10 cellular contexts compared by ENCODE assay signal in the genomic region with DNA sequence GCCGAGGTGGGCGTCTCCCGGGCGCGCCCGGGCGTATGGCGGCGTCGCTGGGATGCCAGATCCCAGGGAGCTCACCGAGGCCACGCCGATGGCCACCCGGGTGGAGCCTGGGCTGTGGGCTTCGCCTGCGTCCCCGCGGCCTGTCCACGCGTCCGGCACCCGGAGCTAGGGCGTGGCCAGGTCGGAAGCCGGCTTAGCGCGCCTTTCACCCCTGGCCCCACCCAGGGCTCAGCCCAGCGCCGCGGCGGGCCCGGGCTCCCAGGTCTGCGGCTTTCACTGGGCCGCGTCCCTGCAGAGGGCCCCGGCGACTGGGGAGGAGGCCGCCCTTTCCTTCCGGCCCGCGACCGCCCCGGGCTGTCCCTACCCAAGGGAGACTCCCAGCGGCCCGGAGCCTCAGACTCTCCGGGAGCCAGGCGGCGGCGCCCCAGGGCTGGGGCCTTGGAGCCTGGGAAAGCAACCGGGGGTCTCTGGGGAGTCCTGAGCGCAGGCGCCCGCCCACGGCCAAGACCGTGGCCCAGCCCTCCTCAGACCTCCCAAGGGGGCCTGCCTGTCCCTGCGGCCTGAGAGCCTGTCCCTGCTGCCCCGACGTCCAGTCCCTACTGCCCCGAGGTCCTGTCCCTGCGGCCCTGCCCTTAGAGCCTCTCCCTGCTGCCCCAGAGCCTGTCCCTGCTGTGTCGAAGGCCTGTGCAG. TPM values are rescaled to one million over a fixed set of nuclear protein-coding genes. Genes with fewer than 3 reads are reported as not detected.
A peak's percentile ranks its signal among the peaks of the same experiment; 100 is the strongest.
DNase-seq lines count a peak whose midpoint lies in the region; ATAC-seq, FAIRE-seq and TF ChIP-seq lines count a peak whose summit lies in the region.
"Had no signal": no experiment of that assay in that cellular context is flagged by ENCODE, and none has a peak within 500 bp of the region (broad histone marks: within the 10 kb centered on the region; RNA-seq: fewer than 3 reads in every experiment).

No MANE protein-coding gene starts in this region.

- peaks cover 22% of the 10 kb centered on the region for H3K27me3 ChIP-seq in GM23338 (ENCODE audit: insufficient read depth)
- H3K27me3 ChIP-seq in K562 (ENCODE audit: control insufficient read depth in 2 of 2, insufficient read depth in 2 of 2, low read length in 2 of 2), result peaks cover 3 to 29% of the 10 kb centered on the region in 2 experiments; a peak in 2 of 5 replicates
- H3K27me3 ChIP-seq in neuronal stem cell (ENCODE audit: control insufficient read depth in 3 of 3, insufficient read depth in 3 of 3, low read depth in 1 of 3, low read length in 3 of 3), result no peaks in the 10 kb centered on the region

- H3K9me2 ChIP-seq in GM23338 (ENCODE audit: insufficient read depth), result no peaks in the 10 kb centered on the region

- H3K79me1 ChIP-seq in neuronal stem cell (ENCODE audit: low read depth, low read length), result no peaks in the 10 kb centered on the region

- no peaks in the 10 kb centered on the region for H3K9me1 ChIP-seq in K562 (ENCODE audit: control insufficient read depth, insufficient read depth, low read length)

- peaks cover 3% of the 10 kb centered on the region; the same call in 1 of the 2 replicates for H3K36me3 ChIP-seq in GM23338 (ENCODE audit: insufficient read depth)
- no peaks in the 10 kb centered on the region for H3K36me3 ChIP-seq in K562 (ENCODE audit: control insufficient read depth, insufficient read depth, low read length)
- no peaks in the 10 kb centered on the region for H3K36me3 ChIP-seq in neuronal stem cell (replicated peaks in 1 of 2; ENCODE audit: control insufficient read depth in 2 of 2, insufficient read depth in 2 of 2, low read length in 2 of 2)

- H3K4me2 ChIP-seq in GM23338 (peak overlapping the region; percentile 88), K562 (ENCODE audit: insufficient read depth, low read length) (no peak overlapping the region), neuronal stem cell (ENCODE audit: insufficient read depth, low read length, poor library complexity, severe bottlenecking) (no peak overlapping the region)

- H3K36me3 Mint-ChIP-seq in GM23338 (ENCODE audit: low read depth), result no peaks in the 10 kb centered on the region

- DNase-seq in ELF-1 (ENCODE audit: low read depth, low spot score) (peak; percentile 50), GM23338 (ENCODE audit: low spot score) (peak; percentile 50), K562 (ENCODE audit: extremely low read depth in 1 of 4, low spot score in 3 of 4) (peak in 2 of 4 experiments; percentile 25 to 34), neuronal stem cell (ENCODE audit: low spot score) (no peak), NCI-H524 treated with DMSO at 0.1 percent for 48 hours (lab: John Stamatoyannopoulos, UW) (no peak), DMS114 treated with DMSO at 0.1 percent for 48 hours (lab: John Stamatoyannopoulos, UW; ENCODE audit: unreplicated experiment) (no peak), COLO829 (ENCODE audit: low spot score) (no peak), anterior cingulate cortex (lab: John Stamatoyannopoulos, UW) (no peak)
- DNase-seq: NCI-H446 had no signal

- no peaks in the 10 kb centered on the region for H3K4me1 ChIP-seq in GM23338 (ENCODE audit: insufficient read depth)
- H3K4me1 ChIP-seq in K562 (replicated peaks in 1 of 2; ENCODE audit: control insufficient read depth in 2 of 2, insufficient read depth in 2 of 2, low read length in 2 of 2), result peaks cover 0 to 16% of the 10 kb centered on the region in 2 experiments; a peak in 3 of 5 replicates
- H3K4me1 ChIP-seq in neuronal stem cell (ENCODE audit: control insufficient read depth in 2 of 2, insufficient read depth in 1 of 2, low read depth in 1 of 2, low read length in 2 of 2), result no peaks in the 10 kb centered on the region

- intact Hi-C loops in K562 (cut with micrococcal nuclease), result no loop called here

- H2AK5ac ChIP-seq in neuronal stem cell (ENCODE audit: low read depth, low read length), result peak overlapping the region; percentile 82

- H3K23ac ChIP-seq in neuronal stem cell (ENCODE audit: low read depth, low read length, poor library complexity), result no peak overlapping the region

- in situ Hi-C loops in K562 (cut with MboI), result loop anchor here (10.0 kb wide), 1 partner anchor 156 kb away; no protein-coding TSS in a partner anchor

- H3K79me2 ChIP-seq in GM23338 (replicated peaks; ENCODE audit: insufficient read depth) (no peaks in the 10 kb centered on the region), K562 (ENCODE audit: control insufficient read depth, insufficient read depth, low read length) (no peaks in the 10 kb centered on the region)

- no peaks in the 10 kb centered on the region for H4K20me1 ChIP-seq in GM23338 (replicated peaks; ENCODE audit: insufficient read depth)
- H4K20me1 ChIP-seq in K562 (replicated peaks; ENCODE audit: control insufficient read depth, insufficient read depth, low read length), result no peaks in the 10 kb centered on the region

- peak overlapping the region; percentile 39; the same call in 1 of the 3 replicates for H3K4me3 Mint-ChIP-seq in GM23338
- H3K4me3 Mint-ChIP-seq: neural crest cell had no signal

- BruUV-seq in K562 (replicated peaks; lab: Mats Ljungman, UMichigan), result no TSS peak

- H3K14ac ChIP-seq in neuronal stem cell (ENCODE audit: low read length), result no peak overlapping the region

- H2AFZ ChIP-seq in GM23338 (peak overlapping the region; percentile 97), K562 (ENCODE audit: low read depth, low read length) (0 out of 2 replicates have a peak overlapping the region, but pooled peaks have one; percentile 32), neuronal stem cell (ENCODE audit: low read length) (no peak overlapping the region)

- no peak for TF ChIP-seq RAD21 in K562 (CRISPR knock-in tag; conservative IDR thresholded peaks at IDR 0.05 in 1 of 2, IDR thresholded peaks at IDR 0.05 in 1 of 2)

- peaks cover 17% of the 10 kb centered on the region for H3K27me3 Mint-ChIP-seq in GM23338 (ENCODE audit: insufficient read depth, low read depth, poor library complexity)

- no peak for FAIRE-seq in K562 (lab: Jason Lieb, UNC)

- H2BK12ac ChIP-seq in neuronal stem cell (ENCODE audit: low read length), result no peak overlapping the region

- H3K9ac ChIP-seq in K562 (ENCODE audit: insufficient read depth in 1 of 2, low read depth in 2 of 2, low read length in 2 of 2) (peak overlapping the region in 1 of 2 experiments; percentile 17; a peak in 2 of 4 replicates), neuronal stem cell (ENCODE audit: low read depth, low read length, poor library complexity) (no peak overlapping the region)

- H2BK15ac ChIP-seq in neuronal stem cell (ENCODE audit: low read length), result no peak overlapping the region

- H3F3A ChIP-seq in GM23338 (replicated peaks; ENCODE audit: low read depth), result peaks cover 4% of the 10 kb centered on the region; the same call in 1 of the 2 replicates

- WGBS in K562 (ENCODE audit: insufficient coverage, low coverage, missing lambda C conversion rate), result 31% methylated on average over 5 of the region's 61 CpGs
- no CpG with 5 or more reads among the region's 61 CpGs for WGBS in neuronal stem cell (ENCODE audit: extremely low coverage in 2 of 2, insufficient read length in 2 of 2, insufficient replicate concordance in 1 of 2), 2 donors

- H3K18ac ChIP-seq in neuronal stem cell (ENCODE audit: low read length), result peak overlapping the region; percentile 61

- H3K4me1 Mint-ChIP-seq in GM23338, result no peaks in the 10 kb centered on the region; the same call in 1 of the 3 replicates

- H3K9me3 Mint-ChIP-seq in GM23338, result no peaks in the 10 kb centered on the region; the same call in 2 of the 3 replicates

- no peak overlapping the region for H2BK120ac ChIP-seq in neuronal stem cell (ENCODE audit: low read depth, low read length)

- H3K4ac ChIP-seq in neuronal stem cell (ENCODE audit: low read length), result no peak overlapping the region

- ATAC-seq in GM23338 (peak; percentile 75), K562 (peak; percentile 77)

- H3K9me3 ChIP-seq in K562 (replicated peaks; ENCODE audit: control insufficient read depth, insufficient read depth, low read depth, low read length), result no peaks in the 10 kb centered on the region
- H3K9me3 ChIP-seq in neuronal stem cell (replicated peaks in 1 of 2; ENCODE audit: control insufficient read depth in 2 of 2, insufficient read depth in 1 of 2, low read depth in 1 of 2, low read length in 2 of 2), result peaks cover 3 to 4% of the 10 kb centered on the region in 2 donors

- CTCF ChIA-PET in K562 (lab: Yijun Ruan, JAX; ENCODE audit: low intra/inter-chr PET ratio), result no interaction called here

- H3K27ac Mint-ChIP-seq in GM23338, result no peak overlapping the region

- POLR2A ChIA-PET in K562 (lab: Yijun Ruan, JAX), result no interaction called here

- H3K4me3 ChIP-seq in GM23338, result peak overlapping the region; percentile 62
- no peak overlapping the region for H3K4me3 ChIP-seq in K562
- no peak overlapping the region for H3K4me3 ChIP-seq in neuronal stem cell (ENCODE audit: low read length in 2 of 2)

- no peak for TF ChIP-seq EP300 in K562 (IDR thresholded peaks at IDR 0.05; ENCODE audit: low read length)

- H2BK5ac ChIP-seq in neuronal stem cell (ENCODE audit: low read length), result no peak overlapping the region

- H3K27ac ChIP-seq in GM23338 (ENCODE audit: low read depth), result no peak overlapping the region
- H3K27ac ChIP-seq in K562 (ENCODE audit: extremely low read depth, low read depth, low read length), result no peak overlapping the region
- no peak overlapping the region for H3K27ac ChIP-seq in neuronal stem cell (replicated peaks; ENCODE audit: low read length)

- no peak overlapping the region for H4K91ac ChIP-seq in neuronal stem cell (ENCODE audit: low read depth, low read length, poor library complexity)

- H4K8ac ChIP-seq in neuronal stem cell (ENCODE audit: low read depth, low read length), result no peak overlapping the region

- TF ChIP-seq POLR2A in K562 (conservative IDR thresholded peaks at IDR 0.05), result no peak

- TF ChIP-seq CTCF in GM23338 (conservative IDR thresholded peaks at IDR 0.05; ENCODE audit: low read depth in 2 of 2) (0 out of 4 replicates have a peak, but pooled peaks of 1 of the 2 experiments have one; percentile 14), K562 (IDR thresholded peaks at IDR 0.05 in 2 of 3, conservative IDR thresholded peaks at IDR 0.05 in 1 of 3; ENCODE audit: insufficient read depth in 2 of 3, low read depth in 1 of 3, low read length in 3 of 3) (no peak)

RNA-seq across cellular contexts. Expression of a gene that starts 36.3 kb away (rescaled TPM):
- 314 and 367 TPM in 2 replicates for total RNA-seq in GM23338 (2014; rRNA removed; shearing (Covaris generic))
- 240 and 241 TPM in 2 replicates for polyA plus RNA-seq in GM23338 (2016; fragmentation: Nextera tagmentation; extraction: Ambion mirVana)
- 15.7 and 63.4 TPM in 2 replicates for total RNA-seq in K562 (2011; cell fraction: chromatin; rRNA removed; ENCODE audit: low replicate concordance)
- 70.9 and 81.4 TPM in 2 replicates for total RNA-seq in K562 (2011; cell fraction: nucleolus; rRNA removed)
- total RNA-seq in K562 (2011; cell fraction: nucleoplasm; rRNA removed), result 54.6 and 63.5 TPM in 2 replicates
- 21.5 and 30.9 TPM in 2 replicates for total RNA-seq in K562 (2014; rRNA removed)
- total RNA-seq in K562 (2014; rRNA removed; fragmentation: Illumina TruSeq; extraction: Trizol), result 14.3 and 15.4 TPM in 2 replicates
- 19.7 and 20.8 TPM in 2 replicates for total RNA-seq in K562 (2015; rRNA removed; fragmentation: Illumina TruSeq; extraction: Trizol)
- 24.1 and 26.0 TPM in 2 replicates for total RNA-seq in K562 (2021)
- 58.8 and 64.7 TPM in 2 replicates for polyA plus RNA-seq in K562 (2011; rRNA removed)
- 72.2 and 89.1 TPM in 2 replicates for polyA plus RNA-seq in K562 (2011; cell fraction: cytosol; rRNA removed)
- 23.0 and 26.2 TPM in 2 replicates for polyA plus RNA-seq in K562 (2011; cell fraction: nucleus; rRNA removed)
- 40.7 and 50.5 TPM in 2 replicates for polyA plus RNA-seq in K562 (2012)
- polyA plus RNA-seq in K562 (2014; fragmentation: Illumina TruSeq; extraction: Trizol), result 37.5 and 38.3 TPM in 2 replicates
- 1 to 10 TPM in 1 of 2 experiments, under 1 TPM in 1; 0.49 to 1.4 TPM for polyA plus RNA-seq in K562 (2014; fragmentation: Nextera tagmentation; extraction: Ambion mirVana)
- polyA plus RNA-seq in K562 (2014; rRNA removed), result 27.1 and 37.1 TPM in 2 replicates
- 42.9 and 62.5 TPM in 2 replicates for polyA minus RNA-seq in K562 (2011; rRNA and poly(A)+ RNA removed)
- polyA minus RNA-seq in K562 (2011; cell fraction: cytosol; rRNA and poly(A)+ RNA removed), result 29.0 and 39.4 TPM in 2 replicates
- polyA minus RNA-seq in K562 (2011; cell fraction: nucleus; rRNA and poly(A)+ RNA removed), result 3.5 and 4.2 TPM in 2 replicates
- 167 TPM for polyA plus RNA-seq in neuronal stem cell (2013, experiment 1 of 2)
- 168 TPM for polyA plus RNA-seq in neuronal stem cell (2013, experiment 2 of 2)

Comparison
In these comparisons a context has a peak if more than half of its experiments do, and no peak if none do; other contexts are left out.
1. DNase-seq: peak in ELF-1 (single experiment) and GM23338 (single experiment); none in neuronal stem cell (single experiment), NCI-H524 treated with DMSO at 0.1 percent for 48 hours (single experiment), DMS114 treated with DMSO at 0.1 percent for 48 hours (single experiment), COLO829 (single experiment) and anterior cingulate cortex (0 of 58).